In the genomic region with DNA sequence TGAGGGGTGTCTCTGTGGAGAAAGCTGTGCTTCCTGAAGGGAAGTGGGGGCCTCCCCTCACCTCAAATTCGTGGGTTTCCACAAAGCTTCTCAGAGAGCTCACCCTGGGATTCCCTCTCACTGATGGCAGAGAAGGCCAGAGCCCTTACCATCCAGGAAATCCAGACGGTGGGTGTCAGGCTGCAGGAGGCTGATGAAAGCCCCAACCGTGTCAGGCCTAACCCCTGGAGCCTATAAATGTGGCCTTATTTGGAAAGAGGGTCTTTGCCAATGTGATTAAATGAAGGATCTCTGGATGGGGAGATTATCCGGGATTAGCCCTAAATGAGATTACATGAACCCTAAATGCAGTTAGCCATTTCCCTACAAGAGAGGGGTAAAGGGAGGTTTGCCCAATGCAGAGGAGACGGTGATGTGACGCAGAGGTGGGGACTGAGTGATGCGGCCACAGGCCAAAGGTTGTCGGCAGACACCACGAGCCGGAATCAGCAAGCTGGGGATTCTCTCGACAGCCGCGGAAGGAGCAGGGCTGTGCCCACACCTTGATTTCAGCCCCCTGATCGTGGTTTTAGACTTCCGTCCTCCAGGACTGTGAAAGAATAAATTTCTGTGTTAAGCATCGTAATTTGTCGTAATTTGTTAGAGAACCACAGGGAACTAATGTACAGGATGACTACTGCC, we compare ENCODE assay signal across 22 cellular contexts.
A peak's percentile ranks its signal among the peaks of the same experiment; 100 is the strongest.
DNase-seq lines count a peak whose midpoint lies in the region; ATAC-seq and TF ChIP-seq lines count a peak whose summit lies in the region.
"Had no signal": no experiment of that assay in that cellular context is flagged by ENCODE, and none has a peak within 500 bp of the region (broad histone marks: within the 10 kb centered on the region; RNA-seq: fewer than 3 reads in every experiment).

No MANE protein-coding gene starts in this region.

- no peak for ATAC-seq in stimulated activated effector memory CD8-positive, alpha-beta T cell treated with anti-CD3 and anti-CD28 coated beads, Interleukin-12 subunit alpha, Interleukin-12 subunit beta, amount 100 ng/mL, for 72 hours
- no peak for ATAC-seq in HG02798 (IDR thresholded peaks at IDR 0.05; ENCODE audit: poor library complexity, unreplicated experiment)
- ATAC-seq in GM21576 (IDR thresholded peaks at IDR 0.05; ENCODE audit: unreplicated experiment), result no peak
- ATAC-seq: activated CD4-positive, CD25-positive, alpha-beta regulatory T cell treated with anti-CD3 and anti-CD28 coated beads, Interleukin-2, amount 50 U/mL, for 24 hours; left lung; PC-3 had no signal

- TF ChIP-seq CTCF in HFFc6 (IDR thresholded peaks at IDR 0.05) (no peak), brain (conservative IDR thresholded peaks at IDR 0.05) (no peak)

- H3K9me3 Mint-ChIP-seq in HFFc6 (no peaks in the 10 kb centered on the region), brain (peaks cover 0 to 3% (median 2%) of the 10 kb centered on the region in 5 experiments)
- H3K9me3 Mint-ChIP-seq in stimulated activated effector memory CD8-positive, alpha-beta T cell treated with anti-CD3 and anti-CD28 coated beads, Interleukin-12 subunit alpha, Interleukin-12 subunit beta, amount 100 ng/mL, for 72 hours, result no peaks in the 10 kb centered on the region
- H3K9me3 Mint-ChIP-seq: activated naive CD4-positive, alpha-beta T cell treated with anti-CD3 and anti-CD28 coated beads for 36 hours had no signal

- H3K27me3 Mint-ChIP-seq in HFFc6 (ENCODE audit: insufficient read depth) (peaks cover 1% of the 10 kb centered on the region; the same call in 1 of the 2 replicates), brain (peaks cover 2% of the 10 kb centered on the region)

- peak overlapping the region; percentile 13; the same call in 1 of the 2 replicates for H3K27ac Mint-ChIP-seq in HFFc6
- H3K27ac Mint-ChIP-seq in brain, result peak overlapping the region in 3 of 5 experiments; percentile 13 to 60 (median 23)
- peak overlapping the region; percentile 83 for H3K27ac Mint-ChIP-seq in stimulated activated effector memory CD8-positive, alpha-beta T cell treated with anti-CD3 and anti-CD28 coated beads, Interleukin-12 subunit alpha, Interleukin-12 subunit beta, amount 100 ng/mL, for 72 hours
- H3K27ac Mint-ChIP-seq: activated naive CD4-positive, alpha-beta T cell treated with anti-CD3 and anti-CD28 coated beads for 36 hours had no signal

- H3K4me1 Mint-ChIP-seq in HFFc6 (ENCODE audit: low read depth), result peaks cover 34% of the 10 kb centered on the region
- H3K4me1 Mint-ChIP-seq in brain, result peaks cover 28% of the 10 kb centered on the region
- peaks cover 62% of the 10 kb centered on the region for H3K4me1 Mint-ChIP-seq in stimulated activated effector memory CD8-positive, alpha-beta T cell treated with anti-CD3 and anti-CD28 coated beads, Interleukin-12 subunit alpha, Interleukin-12 subunit beta, amount 100 ng/mL, for 72 hours

- DNase-seq in D341Med (ENCODE audit: low spot score) (peak; percentile 52), HFFc6 (no peak), RKO (ENCODE audit: low spot score) (no peak)
- DNase-seq in stimulated activated effector memory CD8-positive, alpha-beta T cell treated with anti-CD3 and anti-CD28 coated beads, Interleukin-12 subunit alpha, Interleukin-12 subunit beta, amount 100 ng/mL, for 72 hours (ENCODE audit: low spot score in 2 of 2), result no peak
- DNase-seq: activated CD8-positive, alpha-beta memory T cell treated with anti-CD3 and anti-CD28 coated beads, Interleukin-2, amount 50 U/mL, for 48 hours; activated naive CD4-positive, alpha-beta T cell treated with anti-CD3 and anti-CD28 coated beads for 36 hours; BE2C; Calu3; cerebellar nuclear complex; effector CD8-positive, alpha-beta T cell; left lung; NCI-H1436; NCI-H2171 treated with DMSO at 0.1 percent for 48 hours; nucleus accumbens; PC-3; retina; T1000; testis had no signal

- H3K4me3 Mint-ChIP-seq in HFFc6 (no peak overlapping the region), brain (no peak overlapping the region)
- no peak overlapping the region for H3K4me3 Mint-ChIP-seq in stimulated activated effector memory CD8-positive, alpha-beta T cell treated with anti-CD3 and anti-CD28 coated beads, Interleukin-12 subunit alpha, Interleukin-12 subunit beta, amount 100 ng/mL, for 72 hours
- H3K4me3 Mint-ChIP-seq: activated naive CD4-positive, alpha-beta T cell treated with anti-CD3 and anti-CD28 coated beads for 36 hours had no signal

- H3K36me3 Mint-ChIP-seq in HFFc6 (ENCODE audit: low read depth) (no peaks in the 10 kb centered on the region), brain (no peaks in the 10 kb centered on the region)
- no peaks in the 10 kb centered on the region for H3K36me3 Mint-ChIP-seq in stimulated activated effector memory CD8-positive, alpha-beta T cell treated with anti-CD3 and anti-CD28 coated beads, Interleukin-12 subunit alpha, Interleukin-12 subunit beta, amount 100 ng/mL, for 72 hours

Comparison
In these comparisons a context has a peak if more than half of its experiments do, and no peak if none do; other contexts are left out.
1. H3K27ac Mint-ChIP-seq: peak in every context shown above with its lines; median percentile 83 in stimulated activated effector memory CD8-positive, alpha-beta T cell treated with anti-CD3 and anti-CD28 coated beads, Interleukin-12 subunit alpha, Interleukin-12 subunit beta, amount 100 ng/mL, for 72 hours; 23 in brain; 13 in HFFc6.